ENCODE assay signal across 35 cellular contexts in genomic region chr12:54662028-54662427, GRCh38. TPM values are rescaled to one million over a fixed set of nuclear protein-coding genes. Genes with fewer than 3 reads are reported as not detected.
"Had no signal": no experiment of that assay in that cellular context is flagged by ENCODE, and none has a peak within 500 bp of the region (broad histone marks: within the 10 kb centered on the region; RNA-seq: fewer than 3 reads in every experiment).

No MANE protein-coding gene starts in this region.

- H3K27me3 ChIP-seq: gastrocnemius medialis, hepatocyte, ovary, sigmoid colon, testis had no signal

- H3K27ac Mint-ChIP-seq: dendritic cell treated with granulocyte-macrophage colony-stimulating factor and Interleukin-4, amounts not matched to agents 40 ng/mL and 50 ng/mL, for 4 days; endodermal cell; naive thymus-derived CD8-positive, alpha-beta T cell; stimulated activated memory B cell treated with anti-CD40 and anti-IgM and Interleukin-4, amounts not matched to agents 10 μg/mL and 1 μg/mL and 100 μg/mL, for 72 hours; type B pancreatic cell had no signal

- H3K9me3 ChIP-seq: gastrocnemius medialis, heart left ventricle, lower lobe of right lung, ovary, psoas muscle, sigmoid colon, testis, tibial artery had no signal

- H3K4me3 ChIP-seq: gastrocnemius medialis, heart left ventricle, hepatocyte, lower lobe of right lung, ovary, psoas muscle, sigmoid colon, testis, tibial artery had no signal

- H3K79me2 ChIP-seq: hepatocyte had no signal

- H3K27ac ChIP-seq: epithelial cell of prostate, heart left ventricle, hepatocyte, lower lobe of right lung, ovary, psoas muscle, sigmoid colon, testis, tibial artery had no signal

- FAIRE-seq: colon had no signal

- H3K4me3 Mint-ChIP-seq: dendritic cell treated with granulocyte-macrophage colony-stimulating factor and Interleukin-4, amounts not matched to agents 40 ng/mL and 50 ng/mL, for 4 days; endodermal cell; naive thymus-derived CD8-positive, alpha-beta T cell; stimulated activated memory B cell treated with anti-CD40 and anti-IgM and Interleukin-4, amounts not matched to agents 10 μg/mL and 1 μg/mL and 100 μg/mL, for 72 hours; type B pancreatic cell had no signal

- H3K4me2 ChIP-seq: hepatocyte had no signal

- H2AFZ ChIP-seq: hepatocyte had no signal

- DNase-seq: effector CD8-positive, alpha-beta T cell; endodermal cell; foreskin fibroblast; gastrocnemius medialis; heart left ventricle; left colon; left ventricle myocardium superior; lower lobe of right lung; naive thymus-derived CD8-positive, alpha-beta T cell; occipital lobe; ovary; posterior cingulate gyrus; psoas muscle; right cardiac atrium; sigmoid colon; stimulated activated CD4-positive, alpha-beta T cell treated with anti-CD3 and anti-CD28 coated beads, Interleukin-4, amount 100 ng/mL, for 4 hours; stimulated activated naive CD8-positive, alpha-beta T cell treated with anti-CD3 and anti-CD28 coated beads, Interleukin-15, Interleukin-2, amounts not matched to agents 100 U/mL and 50 U/mL, for 24 hours; substantia nigra; testis; tibial artery had no signal

- H3K4me1 Mint-ChIP-seq: naive thymus-derived CD8-positive, alpha-beta T cell; stimulated activated memory B cell treated with anti-CD40 and anti-IgM and Interleukin-4, amounts not matched to agents 10 μg/mL and 1 μg/mL and 100 μg/mL, for 72 hours had no signal

- H3K36me3 Mint-ChIP-seq: naive thymus-derived CD8-positive, alpha-beta T cell; stimulated activated memory B cell treated with anti-CD40 and anti-IgM and Interleukin-4, amounts not matched to agents 10 μg/mL and 1 μg/mL and 100 μg/mL, for 72 hours; type B pancreatic cell had no signal

- ATAC-seq: esophagus mucosa; gastrocnemius medialis; heart left ventricle; left colon; left ventricle myocardium superior; lower lobe of right lung; naive thymus-derived CD8-positive, alpha-beta T cell; psoas muscle; right cardiac atrium; stimulated activated memory B cell treated with anti-CD40 and anti-IgM and Interleukin-4, amounts not matched to agents 10 μg/mL and 1 μg/mL and 100 μg/mL, for 72 hours; stimulated activated naive CD8-positive, alpha-beta T cell treated with anti-CD3 and anti-CD28 coated beads, Interleukin-15, Interleukin-2, amounts not matched to agents 100 U/mL and 50 U/mL, for 24 hours had no signal

- H3K36me3 ChIP-seq: gastrocnemius medialis, heart left ventricle, lower lobe of right lung, ovary, sigmoid colon, tibial artery had no signal

- H3K9me3 Mint-ChIP-seq: dendritic cell treated with granulocyte-macrophage colony-stimulating factor and Interleukin-4, amounts not matched to agents 40 ng/mL and 50 ng/mL, for 4 days; naive thymus-derived CD8-positive, alpha-beta T cell; stimulated activated memory B cell treated with anti-CD40 and anti-IgM and Interleukin-4, amounts not matched to agents 10 μg/mL and 1 μg/mL and 100 μg/mL, for 72 hours had no signal

- H3K4me1 ChIP-seq: heart left ventricle, lower lobe of right lung, sigmoid colon, testis, tibial artery had no signal

RNA-seq across cellular contexts. Expression of gene DCD, which starts 13.9 kb away (rescaled TPM):
- total RNA-seq: endodermal cell; esophagus mucosa; gastrocnemius medialis; glomerular endothelial cell; heart left ventricle; hepatocyte; kidney epithelial cell; left colon; left ventricle myocardium superior; lower lobe of right lung; mesenteric fat pad; myocyte; naive thymus-derived CD8-positive, alpha-beta T cell; occipital lobe; ovary; psoas muscle; renal cortical epithelial cell; right cardiac atrium; sigmoid colon; skeletal muscle tissue; testis; urinary bladder had no signal
- polyA plus RNA-seq: heart left ventricle; hepatocyte; naive thymus-derived CD8-positive, alpha-beta T cell; neural cell; ovary; psoas muscle; right cardiac atrium; sigmoid colon; urinary bladder had no signal

RNA-seq across cellular contexts. Expression of gene LACRT, which starts 27.3 kb away (rescaled TPM):
- total RNA-seq: endodermal cell; esophagus mucosa; gastrocnemius medialis; glomerular endothelial cell; heart left ventricle; hepatocyte; kidney epithelial cell; left colon; left ventricle myocardium superior; lower lobe of right lung; mesenteric fat pad; myocyte; naive thymus-derived CD8-positive, alpha-beta T cell; occipital lobe; ovary; psoas muscle; renal cortical epithelial cell; right cardiac atrium; sigmoid colon; skeletal muscle tissue; testis; urinary bladder had no signal
- polyA plus RNA-seq: heart left ventricle; hepatocyte; naive thymus-derived CD8-positive, alpha-beta T cell; neural cell; ovary; psoas muscle; right cardiac atrium; sigmoid colon; urinary bladder had no signal
